ENCODE assay signal across 13 cellular contexts in the genomic region with DNA sequence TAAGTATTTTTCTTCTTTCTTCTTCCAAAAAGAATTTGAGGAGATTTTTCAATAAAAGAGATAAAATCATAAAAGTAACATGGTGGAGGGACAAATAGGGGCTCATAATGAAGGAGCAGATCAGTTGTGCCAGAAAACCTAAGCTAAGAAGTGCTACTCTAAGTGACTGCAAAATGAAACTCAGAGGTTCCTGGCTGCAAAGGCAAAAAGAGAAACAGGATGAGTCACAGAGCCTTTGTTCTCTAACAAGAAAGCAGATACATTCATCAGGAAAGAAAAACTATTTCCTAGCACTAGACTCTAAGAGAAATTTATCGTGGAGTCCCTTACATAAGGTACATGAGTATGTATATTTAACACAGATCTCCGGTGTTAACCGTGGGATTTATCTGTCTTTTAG. TPM values are rescaled to one million over a fixed set of nuclear protein-coding genes. Genes with fewer than 3 reads are reported as not detected.
DNase-seq lines count a peak whose midpoint lies in the region; ATAC-seq and TF ChIP-seq lines count a peak whose summit lies in the region.
"Had no signal": no experiment of that assay in that cellular context is flagged by ENCODE, and none has a peak within 500 bp of the region (broad histone marks: within the 10 kb centered on the region; RNA-seq: fewer than 3 reads in every experiment).

No MANE protein-coding gene starts in this region.

- H3K4me3 Mint-ChIP-seq in MCF 10A (ENCODE audit: unreplicated experiment), result no peak overlapping the region
- H3K4me3 Mint-ChIP-seq: nephron had no signal

- H3K27ac Mint-ChIP-seq in MCF 10A (ENCODE audit: low read depth, unreplicated experiment), result no peak overlapping the region

- H3K36me3 Mint-ChIP-seq in MCF 10A (ENCODE audit: insufficient read depth, unreplicated experiment), result no peaks in the 10 kb centered on the region

- CTCF ChIA-PET in RWPE1 (lab: Yijun Ruan, JAX) (no interaction called here), MCF 10A (lab: Yijun Ruan, JAX) (interaction anchor here (0.6 kb wide), 1 partner anchor 47 kb away, joined by 3 read pairs; no protein-coding TSS in a partner anchor)

- H3K27me3 Mint-ChIP-seq in MCF 10A (ENCODE audit: insufficient read depth, unreplicated experiment), result no peaks in the 10 kb centered on the region

- no peak for TF ChIP-seq POLR2A in sigmoid colon (IDR thresholded peaks at IDR 0.05)

- no peaks in the 10 kb centered on the region for H3K36me3 ChIP-seq in sigmoid colon

- POLR2A ChIA-PET in RWPE1 (lab: Yijun Ruan, JAX; ENCODE audit: low non-redundant PET), result no interaction called here
- POLR2A ChIA-PET in MCF 10A (lab: Yijun Ruan, JAX), result interaction anchor here (1.3 kb wide), 1 partner anchor 10 kb away, joined by 5 read pairs; no protein-coding TSS in a partner anchor

- intact Hi-C loops in MCF 10A (cut with micrococcal nuclease) (no loop called here), sigmoid colon (cut with DNase I) (no loop called here)

- no peak overlapping the region for H3K4me3 ChIP-seq in sigmoid colon
- H3K4me3 ChIP-seq: dorsolateral prefrontal cortex had no signal

- H3K4me1 ChIP-seq in sigmoid colon, result peaks cover 0 to 5% (median 0%) of the 10 kb centered on the region in 4 donors

- TF ChIP-seq CTCF in RWPE1 (conservative IDR thresholded peaks at IDR 0.05; ENCODE audit: low read depth) (no peak), MCF 10A (IDR thresholded peaks at IDR 0.05; ENCODE audit: unreplicated experiment) (no peak), sigmoid colon (IDR thresholded peaks at IDR 0.05) (no peak)

- no peaks in the 10 kb centered on the region for H3K27me3 ChIP-seq in sigmoid colon

- H3K9me3 ChIP-seq in sigmoid colon, result no peaks in the 10 kb centered on the region

- no peaks in the 10 kb centered on the region for H3K9me3 Mint-ChIP-seq in MCF 10A (ENCODE audit: unreplicated experiment)

- no peak for TF ChIP-seq EP300 in sigmoid colon (IDR thresholded peaks at IDR 0.05)

- 74 to 77% methylated on average over 3 of the region's 3 CpGs for WGBS in sigmoid colon, 2 donors

- DNase-seq in AG08395 (ENCODE audit: low spot score) (peak; percentile 23), AG20443 (ENCODE audit: low spot score) (peak; percentile 32), RWPE1 (ENCODE audit: low spot score) (peak; percentile 54), MCF 10A (ENCODE audit: unreplicated experiment) (peak; percentile 26), sigmoid colon (no peak)
- DNase-seq in central memory CD4-positive, alpha-beta T cell, result no peak
- DNase-seq: dorsolateral prefrontal cortex, NCI-H1092, NCI-H510A treated with DMSO at 0.1 percent for 48 hours had no signal

- no TSS peak for BruUV-seq in MCF 10A (replicated peaks; lab: Mats Ljungman, UMichigan)

- peaks cover 13% of the 10 kb centered on the region for H3K4me1 Mint-ChIP-seq in MCF 10A (ENCODE audit: insufficient read depth, unreplicated experiment)

- no peak overlapping the region for H3K27ac ChIP-seq in RWPE1
- peak overlapping the region in 1 of 4 donors; percentile 1 for H3K27ac ChIP-seq in sigmoid colon
- H3K27ac ChIP-seq: C4-2B, dorsolateral prefrontal cortex had no signal

- no peak for ATAC-seq in GM19351 (IDR thresholded peaks at IDR 0.05; ENCODE audit: unreplicated experiment)
- ATAC-seq: HepG2 had no signal

RNA-seq across cellular contexts. Expression of a gene that starts 49.8 kb away (rescaled TPM):
- total RNA-seq in MCF 10A (2022) (1.6 and 2.3 TPM in 2 replicates), sigmoid colon (10 to 100 TPM; 14.0 to 32.7 (median 17.5) TPM)
- 1 to 10 TPM; 1.2 to 4.8 (median 3.4) TPM for polyA plus RNA-seq in sigmoid colon
- total RNA-seq: HepG2 had no signal

Comparison
In these comparisons a context has a peak if more than half of its experiments do, and no peak if none do; other contexts are left out.
1. DNase-seq: peak in AG08395 (single experiment), AG20443 (single experiment), RWPE1 (single experiment) and MCF 10A (single experiment); none in sigmoid colon (single experiment) and central memory CD4-positive, alpha-beta T cell (single experiment).